In genomic region chr2:70085711-70086277, GRCh38 we compare ENCODE assay signal across 1 cellular context.
TF ChIP-seq lines count a peak whose summit lies in the region.

No MANE protein-coding gene starts in this region.

TF ChIP-seq in GM12878, 131 proteins besides CTCF, POLR2A, EP300 and RAD21 (continued from another document):
- TF ChIP-seq IRF3 (IDR thresholded peaks at IDR 0.05): no peak
- no peak for TF ChIP-seq SUPT20H (IDR thresholded peaks at IDR 0.05; ENCODE audit: borderline replicate concordance, control insufficient read depth, low read depth, low read length)
- TF ChIP-seq CBX3 (IDR thresholded peaks at IDR 0.05; ENCODE audit: borderline replicate concordance, low read depth): no peak
- TF ChIP-seq PAX8 (IDR thresholded peaks at IDR 0.05): peak; percentile 60
- no peak for TF ChIP-seq ZNF207 (IDR thresholded peaks at IDR 0.05; ENCODE audit: borderline replicate concordance)
- TF ChIP-seq, protein P1, sequence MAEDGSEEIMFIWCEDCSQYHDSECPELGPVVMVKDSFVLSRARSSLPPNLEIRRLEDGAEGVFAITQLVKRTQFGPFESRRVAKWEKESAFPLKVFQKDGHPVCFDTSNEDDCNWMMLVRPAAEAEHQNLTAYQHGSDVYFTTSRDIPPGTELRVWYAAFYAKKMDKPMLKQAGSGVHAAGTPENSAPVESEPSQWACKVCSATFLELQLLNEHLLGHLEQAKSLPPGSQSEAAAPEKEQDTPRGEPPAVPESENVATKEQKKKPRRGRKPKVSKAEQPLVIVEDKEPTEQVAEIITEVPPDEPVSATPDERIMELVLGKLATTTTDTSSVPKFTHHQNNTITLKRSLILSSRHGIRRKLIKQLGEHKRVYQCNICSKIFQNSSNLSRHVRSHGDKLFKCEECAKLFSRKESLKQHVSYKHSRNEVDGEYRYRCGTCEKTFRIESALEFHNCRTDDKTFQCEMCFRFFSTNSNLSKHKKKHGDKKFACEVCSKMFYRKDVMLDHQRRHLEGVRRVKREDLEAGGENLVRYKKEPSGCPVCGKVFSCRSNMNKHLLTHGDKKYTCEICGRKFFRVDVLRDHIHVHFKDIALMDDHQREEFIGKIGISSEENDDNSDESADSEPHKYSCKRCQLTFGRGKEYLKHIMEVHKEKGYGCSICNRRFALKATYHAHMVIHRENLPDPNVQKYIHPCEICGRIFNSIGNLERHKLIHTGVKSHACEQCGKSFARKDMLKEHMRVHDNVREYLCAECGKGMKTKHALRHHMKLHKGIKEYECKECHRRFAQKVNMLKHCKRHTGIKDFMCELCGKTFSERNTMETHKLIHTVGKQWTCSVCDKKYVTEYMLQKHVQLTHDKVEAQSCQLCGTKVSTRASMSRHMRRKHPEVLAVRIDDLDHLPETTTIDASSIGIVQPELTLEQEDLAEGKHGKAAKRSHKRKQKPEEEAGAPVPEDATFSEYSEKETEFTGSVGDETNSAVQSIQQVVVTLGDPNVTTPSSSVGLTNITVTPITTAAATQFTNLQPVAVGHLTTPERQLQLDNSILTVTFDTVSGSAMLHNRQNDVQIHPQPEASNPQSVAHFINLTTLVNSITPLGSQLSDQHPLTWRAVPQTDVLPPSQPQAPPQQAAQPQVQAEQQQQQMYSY (CRISPR knock-in tag; IDR thresholded peaks at IDR 0.05): 0 out of 2 replicates have a peak, but pooled peaks have one; percentile 34
- no peak for TF ChIP-seq ZNF274 (IDR thresholded peaks at IDR 0.05; ENCODE audit: insufficient read depth, insufficient read length)
- TF ChIP-seq BCL11A (IDR thresholded peaks at IDR 0.05; ENCODE audit: low read depth, low read length): no peak
- TF ChIP-seq SIX5 (IDR thresholded peaks at IDR 0.05; ENCODE audit: low read depth, low read length, severe bottlenecking): no peak
- no peak for TF ChIP-seq ATF7 (IDR thresholded peaks at IDR 0.05; ENCODE audit: low read depth)
- TF ChIP-seq, protein P2, sequence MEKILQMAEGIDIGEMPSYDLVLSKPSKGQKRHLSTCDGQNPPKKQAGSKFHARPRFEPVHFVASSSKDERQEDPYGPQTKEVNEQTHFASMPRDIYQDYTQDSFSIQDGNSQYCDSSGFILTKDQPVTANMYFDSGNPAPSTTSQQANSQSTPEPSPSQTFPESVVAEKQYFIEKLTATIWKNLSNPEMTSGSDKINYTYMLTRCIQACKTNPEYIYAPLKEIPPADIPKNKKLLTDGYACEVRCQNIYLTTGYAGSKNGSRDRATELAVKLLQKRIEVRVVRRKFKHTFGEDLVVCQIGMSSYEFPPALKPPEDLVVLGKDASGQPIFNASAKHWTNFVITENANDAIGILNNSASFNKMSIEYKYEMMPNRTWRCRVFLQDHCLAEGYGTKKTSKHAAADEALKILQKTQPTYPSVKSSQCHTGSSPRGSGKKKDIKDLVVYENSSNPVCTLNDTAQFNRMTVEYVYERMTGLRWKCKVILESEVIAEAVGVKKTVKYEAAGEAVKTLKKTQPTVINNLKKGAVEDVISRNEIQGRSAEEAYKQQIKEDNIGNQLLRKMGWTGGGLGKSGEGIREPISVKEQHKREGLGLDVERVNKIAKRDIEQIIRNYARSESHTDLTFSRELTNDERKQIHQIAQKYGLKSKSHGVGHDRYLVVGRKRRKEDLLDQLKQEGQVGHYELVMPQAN (conservative IDR thresholded peaks at IDR 0.05): no peak
- TF ChIP-seq USF1 (IDR thresholded peaks at IDR 0.05; ENCODE audit: borderline replicate concordance, extremely low read length, insufficient read depth, low read depth, low read length): peak; percentile 43
- TF ChIP-seq RFX5 (IDR thresholded peaks at IDR 0.05; ENCODE audit: low read depth, low read length): no peak
- TF ChIP-seq HDAC2 (IDR thresholded peaks at IDR 0.05): no peak
- peak; percentile 46; the same call in 1 of the 2 replicates for TF ChIP-seq CHD1 (IDR thresholded peaks at IDR 0.05; ENCODE audit: low read depth, low read length)
- TF ChIP-seq, protein P3, sequence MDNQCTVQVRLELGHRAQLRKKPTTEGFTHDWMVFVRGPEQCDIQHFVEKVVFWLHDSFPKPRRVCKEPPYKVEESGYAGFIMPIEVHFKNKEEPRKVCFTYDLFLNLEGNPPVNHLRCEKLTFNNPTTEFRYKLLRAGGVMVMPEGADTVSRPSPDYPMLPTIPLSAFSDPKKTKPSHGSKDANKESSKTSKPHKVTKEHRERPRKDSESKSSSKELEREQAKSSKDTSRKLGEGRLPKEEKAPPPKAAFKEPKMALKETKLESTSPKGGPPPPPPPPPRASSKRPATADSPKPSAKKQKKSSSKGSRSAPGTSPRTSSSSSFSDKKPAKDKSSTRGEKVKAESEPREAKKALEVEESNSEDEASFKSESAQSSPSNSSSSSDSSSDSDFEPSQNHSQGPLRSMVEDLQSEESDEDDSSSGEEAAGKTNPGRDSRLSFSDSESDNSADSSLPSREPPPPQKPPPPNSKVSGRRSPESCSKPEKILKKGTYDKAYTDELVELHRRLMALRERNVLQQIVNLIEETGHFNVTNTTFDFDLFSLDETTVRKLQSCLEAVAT (IDR thresholded peaks at IDR 0.05): no peak
- TF ChIP-seq SIN3A (IDR thresholded peaks at IDR 0.05; ENCODE audit: low read depth, low read length): no peak
- TF ChIP-seq, protein P4, sequence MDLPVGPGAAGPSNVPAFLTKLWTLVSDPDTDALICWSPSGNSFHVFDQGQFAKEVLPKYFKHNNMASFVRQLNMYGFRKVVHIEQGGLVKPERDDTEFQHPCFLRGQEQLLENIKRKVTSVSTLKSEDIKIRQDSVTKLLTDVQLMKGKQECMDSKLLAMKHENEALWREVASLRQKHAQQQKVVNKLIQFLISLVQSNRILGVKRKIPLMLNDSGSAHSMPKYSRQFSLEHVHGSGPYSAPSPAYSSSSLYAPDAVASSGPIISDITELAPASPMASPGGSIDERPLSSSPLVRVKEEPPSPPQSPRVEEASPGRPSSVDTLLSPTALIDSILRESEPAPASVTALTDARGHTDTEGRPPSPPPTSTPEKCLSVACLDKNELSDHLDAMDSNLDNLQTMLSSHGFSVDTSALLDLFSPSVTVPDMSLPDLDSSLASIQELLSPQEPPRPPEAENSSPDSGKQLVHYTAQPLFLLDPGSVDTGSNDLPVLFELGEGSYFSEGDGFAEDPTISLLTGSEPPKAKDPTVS (IDR thresholded peaks at IDR 0.05; ENCODE audit: low read depth, low read length): 0 out of 2 replicates have a peak, but pooled peaks have one; percentile 18
- no peak for TF ChIP-seq SP1 (IDR thresholded peaks at IDR 0.05; ENCODE audit: low read depth, low read length)
- no peak for TF ChIP-seq MYB (IDR thresholded peaks at IDR 0.05; ENCODE audit: borderline replicate concordance, low read depth, low read length)
- no peak for TF ChIP-seq ETV6 (conservative IDR thresholded peaks at IDR 0.05 in 1 of 2, IDR thresholded peaks at IDR 0.05 in 1 of 2; ENCODE audit: borderline replicate concordance in 1 of 2, low read depth in 1 of 2)
- TF ChIP-seq TARDBP (IDR thresholded peaks at IDR 0.05; ENCODE audit: borderline replicate concordance): no peak
- TF ChIP-seq ASH2L (IDR thresholded peaks at IDR 0.05; ENCODE audit: borderline replicate concordance, low read depth): no peak
- no peak for TF ChIP-seq MTA2 (IDR thresholded peaks at IDR 0.05; ENCODE audit: low read depth)
- no peak for TF ChIP-seq ESRRA (IDR thresholded peaks at IDR 0.05; ENCODE audit: low read length)
- 0 out of 2 replicates have a peak, but pooled peaks have one; percentile 57 for TF ChIP-seq SMAD5 (IDR thresholded peaks at IDR 0.05; ENCODE audit: low read depth)
- TF ChIP-seq RAD51 (IDR thresholded peaks at IDR 0.05): peak; percentile 72; the same call in 1 of the 2 replicates
- no peak for TF ChIP-seq EGR1 (IDR thresholded peaks at IDR 0.05; ENCODE audit: borderline replicate concordance in 1 of 2, low read depth in 2 of 2, low read length in 2 of 2)
- TF ChIP-seq, protein P5, sequence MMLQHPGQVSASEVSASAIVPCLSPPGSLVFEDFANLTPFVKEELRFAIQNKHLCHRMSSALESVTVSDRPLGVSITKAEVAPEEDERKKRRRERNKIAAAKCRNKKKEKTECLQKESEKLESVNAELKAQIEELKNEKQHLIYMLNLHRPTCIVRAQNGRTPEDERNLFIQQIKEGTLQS (IDR thresholded peaks at IDR 0.05; ENCODE audit: borderline replicate concordance, extremely low read depth, low read depth, low read length): no peak
- peak; percentile 11 for TF ChIP-seq CUX1 (IDR thresholded peaks at IDR 0.05; ENCODE audit: insufficient replicate concordance, low read depth, low read length)
- TF ChIP-seq NBN (IDR thresholded peaks at IDR 0.05): no peak; the same call in 1 of the 2 replicates
- TF ChIP-seq CBX5 (IDR thresholded peaks at IDR 0.05; ENCODE audit: low read depth): no peak
- no peak for TF ChIP-seq SPI1 (IDR thresholded peaks at IDR 0.05; ENCODE audit: borderline replicate concordance, insufficient read depth, low read depth, low read length)
- no peak for TF ChIP-seq LARP7 (IDR thresholded peaks at IDR 0.05)
- TF ChIP-seq SKIL (IDR thresholded peaks at IDR 0.05; ENCODE audit: low read depth, poor library complexity, severe bottlenecking): peak; percentile 17
- no peak for TF ChIP-seq RB1 (IDR thresholded peaks at IDR 0.05; ENCODE audit: borderline replicate concordance)
TF ChIP-seq in GM12878: peak in this region for 9.
